Comparison of ENCODE assay signal across 9 cellular contexts in genomic region chr1:55288245-55288644, GRCh38.
DNase-seq lines count a peak whose midpoint lies in the region; ATAC-seq and TF ChIP-seq lines count a peak whose summit lies in the region.
"Had no signal": no experiment of that assay in that cellular context is flagged by ENCODE, and none has a peak within 500 bp of the region (broad histone marks: within the 10 kb centered on the region; RNA-seq: fewer than 3 reads in every experiment).

No MANE protein-coding gene starts in this region.

- TF ChIP-seq POLR2A in GM18505 (IDR thresholded peaks at IDR 0.05; ENCODE audit: borderline replicate concordance, extremely low read depth, insufficient read depth, insufficient read length), result no peak

- peak; percentile 86 for ATAC-seq in GM18505 (IDR thresholded peaks at IDR 0.05; ENCODE audit: unreplicated experiment)
- ATAC-seq in GM21390 (IDR thresholded peaks at IDR 0.05; ENCODE audit: unreplicated experiment), result peak; percentile 85
- peak; percentile 64 for ATAC-seq in HG03280 (IDR thresholded peaks at IDR 0.05; ENCODE audit: unreplicated experiment)

- peak; percentile 68 for DNase-seq in germinal center (ENCODE audit: low spot score)
- no peak for DNase-seq in NCI-H510A treated with DMSO at 0.1 percent for 48 hours (lab: John Stamatoyannopoulos, UW)
- DNase-seq in NCI-H748 (lab: John Stamatoyannopoulos, UW; ENCODE audit: unreplicated experiment), result no peak
- no peak for DNase-seq in GOT3 (lab: John Stamatoyannopoulos, UW)
- DNase-seq in SKM-1 (lab: John Stamatoyannopoulos, UW; ENCODE audit: unreplicated experiment), result no peak
- DNase-seq: NCI-H345 had no signal
